In the genomic region with DNA sequence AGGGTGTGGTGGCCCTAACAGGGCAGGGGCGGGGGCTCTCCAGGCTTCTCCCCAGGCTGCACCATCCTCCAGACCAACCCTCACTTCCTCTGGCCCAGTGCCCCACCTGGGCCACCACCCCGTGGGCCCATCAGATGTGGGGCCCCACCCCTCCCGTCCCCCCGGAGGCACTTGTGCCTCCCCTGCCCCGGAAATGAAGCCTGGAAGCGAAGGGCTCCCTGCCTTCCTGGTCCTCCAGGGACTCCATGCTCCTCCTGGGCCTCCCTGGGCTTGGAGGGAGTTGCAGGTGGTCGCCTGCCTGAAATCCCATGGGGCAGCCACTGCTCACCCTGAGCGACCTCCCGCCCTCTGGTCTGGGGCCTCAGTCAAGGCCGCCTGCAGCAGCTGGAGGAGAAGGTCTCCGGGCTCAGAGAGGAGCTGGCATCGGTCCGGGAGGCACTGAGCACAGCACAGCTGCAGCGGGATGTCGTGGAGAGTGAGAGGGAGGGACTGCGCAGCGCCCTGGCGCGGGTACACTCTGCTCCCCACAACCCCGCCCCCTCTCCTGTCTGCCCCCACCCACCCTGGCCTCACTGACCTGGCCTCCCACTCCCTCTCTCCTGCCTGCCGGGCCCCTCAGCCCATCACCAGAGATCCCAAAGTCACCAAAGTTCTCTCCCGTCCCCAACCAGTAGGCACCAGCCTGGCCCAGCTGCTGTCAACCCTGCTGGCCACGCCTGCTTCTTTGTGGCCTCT, we compare ENCODE assay signal across 1 cellular context.
TF ChIP-seq lines count a peak whose summit lies in the region.

No MANE protein-coding gene starts in this region.

TF ChIP-seq in WTC11, 78 proteins besides CTCF, POLR2A, EP300 and RAD21 (continued from another document):
- TF ChIP-seq, protein P1, sequence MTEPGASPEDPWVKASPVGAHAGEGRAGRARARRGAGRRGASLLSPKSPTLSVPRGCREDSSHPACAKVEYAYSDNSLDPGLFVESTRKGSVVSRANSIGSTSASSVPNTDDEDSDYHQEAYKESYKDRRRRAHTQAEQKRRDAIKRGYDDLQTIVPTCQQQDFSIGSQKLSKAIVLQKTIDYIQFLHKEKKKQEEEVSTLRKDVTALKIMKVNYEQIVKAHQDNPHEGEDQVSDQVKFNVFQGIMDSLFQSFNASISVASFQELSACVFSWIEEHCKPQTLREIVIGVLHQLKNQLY (CRISPR knock-in tag; IDR thresholded peaks at IDR 0.05): no peak
- no peak for TF ChIP-seq EMX1 (CRISPR knock-in tag; IDR thresholded peaks at IDR 0.05)
- no peak for TF ChIP-seq NFE2L1 (CRISPR knock-in tag; IDR thresholded peaks at IDR 0.05)
- TF ChIP-seq CREB1 (CRISPR knock-in tag; IDR thresholded peaks at IDR 0.05): no peak
- TF ChIP-seq, protein P2, sequence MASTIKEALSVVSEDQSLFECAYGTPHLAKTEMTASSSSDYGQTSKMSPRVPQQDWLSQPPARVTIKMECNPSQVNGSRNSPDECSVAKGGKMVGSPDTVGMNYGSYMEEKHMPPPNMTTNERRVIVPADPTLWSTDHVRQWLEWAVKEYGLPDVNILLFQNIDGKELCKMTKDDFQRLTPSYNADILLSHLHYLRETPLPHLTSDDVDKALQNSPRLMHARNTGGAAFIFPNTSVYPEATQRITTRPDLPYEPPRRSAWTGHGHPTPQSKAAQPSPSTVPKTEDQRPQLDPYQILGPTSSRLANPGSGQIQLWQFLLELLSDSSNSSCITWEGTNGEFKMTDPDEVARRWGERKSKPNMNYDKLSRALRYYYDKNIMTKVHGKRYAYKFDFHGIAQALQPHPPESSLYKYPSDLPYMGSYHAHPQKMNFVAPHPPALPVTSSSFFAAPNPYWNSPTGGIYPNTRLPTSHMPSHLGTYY (CRISPR knock-in tag; IDR thresholded peaks at IDR 0.05): no peak
- TF ChIP-seq, protein P3, sequence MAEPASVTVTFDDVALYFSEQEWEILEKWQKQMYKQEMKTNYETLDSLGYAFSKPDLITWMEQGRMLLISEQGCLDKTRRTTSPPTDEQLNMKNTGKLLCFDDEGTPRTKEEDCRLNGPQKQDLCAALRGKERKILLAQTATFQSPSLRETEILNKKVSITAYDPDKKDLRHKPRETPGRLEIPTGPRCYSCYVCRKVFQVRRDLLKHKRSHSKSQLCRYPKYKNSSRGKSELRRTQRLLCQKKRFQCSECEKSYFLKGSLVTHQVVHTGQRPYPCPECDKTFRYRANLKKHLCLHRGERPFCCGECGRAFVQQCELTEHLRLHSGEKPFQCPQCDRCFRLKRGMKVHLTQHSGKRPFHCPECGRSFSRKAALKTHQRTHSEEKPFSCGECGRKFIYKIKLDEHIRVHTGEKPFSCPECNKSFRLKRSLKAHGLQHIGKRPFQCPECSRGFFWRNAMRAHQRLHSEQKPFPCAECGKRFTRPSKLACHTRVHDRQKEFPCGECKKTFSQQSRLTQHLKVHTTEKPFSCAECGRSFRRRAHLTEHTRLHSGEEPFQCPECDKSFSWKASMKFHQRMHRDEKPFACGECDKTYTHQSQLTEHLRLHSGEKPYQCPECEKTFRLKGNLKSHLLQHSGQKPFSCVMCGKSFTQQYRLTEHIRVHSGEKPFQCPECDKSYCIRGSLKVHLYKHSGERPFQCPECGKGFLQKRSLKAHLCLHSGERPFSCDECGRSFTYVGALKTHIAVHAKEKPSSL (CRISPR knock-in tag; conservative IDR thresholded peaks at IDR 0.05): no peak
- TF ChIP-seq NR2C2 (CRISPR knock-in tag; IDR thresholded peaks at IDR 0.05): no peak
- TF ChIP-seq RELA (CRISPR knock-in tag; IDR thresholded peaks at IDR 0.05; ENCODE audit: borderline replicate concordance): no peak
- no peak for TF ChIP-seq ETV6 (CRISPR knock-in tag; IDR thresholded peaks at IDR 0.05)
- TF ChIP-seq NR3C1 (CRISPR knock-in tag; conservative IDR thresholded peaks at IDR 0.05; ENCODE audit: low read depth): no peak
- TF ChIP-seq, protein P4, sequence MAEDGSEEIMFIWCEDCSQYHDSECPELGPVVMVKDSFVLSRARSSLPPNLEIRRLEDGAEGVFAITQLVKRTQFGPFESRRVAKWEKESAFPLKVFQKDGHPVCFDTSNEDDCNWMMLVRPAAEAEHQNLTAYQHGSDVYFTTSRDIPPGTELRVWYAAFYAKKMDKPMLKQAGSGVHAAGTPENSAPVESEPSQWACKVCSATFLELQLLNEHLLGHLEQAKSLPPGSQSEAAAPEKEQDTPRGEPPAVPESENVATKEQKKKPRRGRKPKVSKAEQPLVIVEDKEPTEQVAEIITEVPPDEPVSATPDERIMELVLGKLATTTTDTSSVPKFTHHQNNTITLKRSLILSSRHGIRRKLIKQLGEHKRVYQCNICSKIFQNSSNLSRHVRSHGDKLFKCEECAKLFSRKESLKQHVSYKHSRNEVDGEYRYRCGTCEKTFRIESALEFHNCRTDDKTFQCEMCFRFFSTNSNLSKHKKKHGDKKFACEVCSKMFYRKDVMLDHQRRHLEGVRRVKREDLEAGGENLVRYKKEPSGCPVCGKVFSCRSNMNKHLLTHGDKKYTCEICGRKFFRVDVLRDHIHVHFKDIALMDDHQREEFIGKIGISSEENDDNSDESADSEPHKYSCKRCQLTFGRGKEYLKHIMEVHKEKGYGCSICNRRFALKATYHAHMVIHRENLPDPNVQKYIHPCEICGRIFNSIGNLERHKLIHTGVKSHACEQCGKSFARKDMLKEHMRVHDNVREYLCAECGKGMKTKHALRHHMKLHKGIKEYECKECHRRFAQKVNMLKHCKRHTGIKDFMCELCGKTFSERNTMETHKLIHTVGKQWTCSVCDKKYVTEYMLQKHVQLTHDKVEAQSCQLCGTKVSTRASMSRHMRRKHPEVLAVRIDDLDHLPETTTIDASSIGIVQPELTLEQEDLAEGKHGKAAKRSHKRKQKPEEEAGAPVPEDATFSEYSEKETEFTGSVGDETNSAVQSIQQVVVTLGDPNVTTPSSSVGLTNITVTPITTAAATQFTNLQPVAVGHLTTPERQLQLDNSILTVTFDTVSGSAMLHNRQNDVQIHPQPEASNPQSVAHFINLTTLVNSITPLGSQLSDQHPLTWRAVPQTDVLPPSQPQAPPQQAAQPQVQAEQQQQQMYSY (CRISPR knock-in tag; IDR thresholded peaks at IDR 0.05): no peak
- no peak for TF ChIP-seq NFYB (CRISPR knock-in tag; conservative IDR thresholded peaks at IDR 0.05; ENCODE audit: low read depth)
